9 cellular contexts compared by ENCODE assay signal in genomic region chr6:13428528-13429405, GRCh38. TPM values are rescaled to one million over a fixed set of nuclear protein-coding genes. Genes with fewer than 3 reads are reported as not detected.
DNase-seq lines count a peak whose midpoint lies in the region; ATAC-seq, FAIRE-seq and TF ChIP-seq lines count a peak whose summit lies in the region.
"Had no signal": no experiment of that assay in that cellular context is flagged by ENCODE, and none has a peak within 500 bp of the region (broad histone marks: within the 10 kb centered on the region; RNA-seq: fewer than 3 reads in every experiment).

No MANE protein-coding gene starts in this region.

- no peaks in the 10 kb centered on the region for H3K27me3 ChIP-seq in endothelial cell of umbilical vein (ENCODE audit: control insufficient read depth in 2 of 2, insufficient read depth in 2 of 2, low read length in 2 of 2)
- no peaks in the 10 kb centered on the region for H3K27me3 ChIP-seq in psoas muscle (ENCODE audit: insufficient read depth in 3 of 3, low read length in 2 of 3)

- no peaks in the 10 kb centered on the region for H3K9me1 ChIP-seq in endothelial cell of umbilical vein (replicated peaks; ENCODE audit: control insufficient read depth, extremely low read depth, insufficient read depth, low read length)

- H3K36me3 ChIP-seq in endothelial cell of umbilical vein (ENCODE audit: control insufficient read depth in 2 of 2, extremely low read depth in 1 of 2, insufficient read depth in 2 of 2, low read length in 2 of 2) (no peaks in the 10 kb centered on the region), psoas muscle (ENCODE audit: insufficient read depth in 1 of 2, low read depth in 1 of 2) (no peaks in the 10 kb centered on the region)

- H4K20me1 ChIP-seq in endothelial cell of umbilical vein (replicated peaks; ENCODE audit: control insufficient read depth, extremely low read depth, insufficient read depth, low read length) = no peaks in the 10 kb centered on the region

- H3K4me3 ChIP-seq in endothelial cell of umbilical vein (replicated peaks in 1 of 3; ENCODE audit: insufficient read depth in 1 of 3, low read depth in 1 of 3, low read length in 3 of 3) (no peak overlapping the region), psoas muscle (no peak overlapping the region)

- peak overlapping the region; percentile 7 for H3K4me2 ChIP-seq in endothelial cell of umbilical vein (ENCODE audit: insufficient read depth, low read length)

- no peak for TF ChIP-seq POLR2A in endothelial cell of umbilical vein (IDR thresholded peaks at IDR 0.05; ENCODE audit: low read depth, low read length)

- H3K9me3 ChIP-seq in endothelial cell of umbilical vein (replicated peaks; ENCODE audit: control insufficient read depth, insufficient read depth, low read length) = no peaks in the 10 kb centered on the region
- H3K9me3 ChIP-seq in psoas muscle = no peaks in the 10 kb centered on the region

- WGBS in psoas muscle, 3 donors = 86 to 92% (median 87%) methylated on average over 14 of the region's 14 CpGs

- POLR2A ChIA-PET in endothelial cell of umbilical vein (lab: Charles Lee) = no interaction called here

- ATAC-seq in GM19452 (IDR thresholded peaks at IDR 0.05; ENCODE audit: unreplicated experiment) = peak; percentile 18
- peak; percentile 22 for ATAC-seq in HG03378 (IDR thresholded peaks at IDR 0.05; ENCODE audit: unreplicated experiment)
- ATAC-seq in psoas muscle = no peak

- intact Hi-C loops in endothelial cell of umbilical vein (cut with micrococcal nuclease) = no loop called here
- intact Hi-C loops in psoas muscle (cut with DNase I) = loop anchor here in 1 of 2 donors (5.0 kb wide), 1 partner anchor 54 kb away; no protein-coding TSS in a partner anchor

- peak overlapping the region; percentile 28 for H2AFZ ChIP-seq in endothelial cell of umbilical vein (ENCODE audit: low read depth, low read length)

- no peak for FAIRE-seq in endothelial cell of umbilical vein (lab: Jason Lieb, UNC)

- no peaks in the 10 kb centered on the region for H3K79me2 ChIP-seq in endothelial cell of umbilical vein (ENCODE audit: control insufficient read depth, insufficient read depth, low read length)

- no TSS peak for BruUV-seq in endothelial cell of umbilical vein (replicated peaks; lab: Mats Ljungman, UMichigan)

- CTCF ChIA-PET in endothelial cell of umbilical vein (lab: Charles Lee) = interaction anchor here (0.7 to 1.3 kb wide), 5 partner anchors 11 to 146 kb away, joined by 3 to 4 read pairs (median 3); partner anchors contain the start of gene SIRT5

- TF ChIP-seq CTCF in GM10266 (IDR thresholded peaks at IDR 0.05; ENCODE audit: control insufficient read depth, insufficient read depth, low read depth, missing control alignments) (peak; percentile 55), endothelial cell of umbilical vein (IDR thresholded peaks at IDR 0.05; ENCODE audit: extremely low read depth in 1 of 2, insufficient read depth in 1 of 2, low read depth in 1 of 2, low read length in 2 of 2) (no peak), psoas muscle (IDR thresholded peaks at IDR 0.05) (no peak)

- H3K27ac ChIP-seq in endothelial cell of umbilical vein (ENCODE audit: insufficient read depth, low read depth, low read length) = no peak overlapping the region
- H3K27ac ChIP-seq in psoas muscle = no peak overlapping the region

- H3K9ac ChIP-seq in endothelial cell of umbilical vein (replicated peaks; ENCODE audit: extremely low read depth, insufficient read depth, low read length) = no peak overlapping the region

- peaks cover 12% of the 10 kb centered on the region for H3K4me1 ChIP-seq in endothelial cell of umbilical vein (ENCODE audit: control insufficient read depth, extremely low read depth, insufficient read depth, low read length)
- peaks cover 53% of the 10 kb centered on the region for H3K4me1 ChIP-seq in psoas muscle

- DNase-seq in GM10266 (ENCODE audit: extremely low spot score) (peak; percentile 32), endothelial cell of umbilical vein (ENCODE audit: low read depth, low spot score) (no peak), NCI-H187 treated with DMSO at 0.1 percent for 48 hours (lab: John Stamatoyannopoulos, UW) (no peak), DMS153 (lab: John Stamatoyannopoulos, UW) (no peak), psoas muscle (no peak), AG08396 (ENCODE audit: low spot score) (no peak)
- DNase-seq: IMR-90 had no signal

- dilution Hi-C loops in endothelial cell of umbilical vein (cut with MboI; ENCODE audit: extremely low pct_ligation_motif_present, low sequenced_read_pairs) = no loop called here

TF ChIP-seq in endothelial cell of umbilical vein, 7 proteins besides CTCF, POLR2A, EP300 and RAD21:
- TF ChIP-seq FOS (IDR thresholded peaks at IDR 0.05; ENCODE audit: borderline replicate concordance, insufficient read depth, low read length) (no peak), POLR2AphosphoS5 (IDR thresholded peaks at IDR 0.05; ENCODE audit: insufficient read depth, low read depth, low read length) (no peak), MAX (IDR thresholded peaks at IDR 0.05; ENCODE audit: insufficient read depth, insufficient read length) (no peak), EZH2 (IDR thresholded peaks at IDR 0.05; ENCODE audit: borderline replicate concordance, low read depth, low read length, severe bottlenecking) (no peak), JUN (IDR thresholded peaks at IDR 0.05; ENCODE audit: borderline replicate concordance, insufficient read depth, insufficient read length, low read depth) (no peak), GATA2 (IDR thresholded peaks at IDR 0.05; ENCODE audit: insufficient read depth, insufficient read length, low read depth, low read length) (no peak), MYC (IDR thresholded peaks at IDR 0.05; ENCODE audit: low read depth, low read length) (no peak)

RNA-seq across cellular contexts. Expression of gene GFOD1, which starts 58.6 kb away (rescaled TPM):
- 24.1 and 26.3 TPM in 2 replicates for total RNA-seq in endothelial cell of umbilical vein
- polyA plus RNA-seq in endothelial cell of umbilical vein = 10.8 and 12.1 TPM in 2 replicates
- 9.3 and 11.7 TPM in 2 replicates for polyA plus RNA-seq in endothelial cell of umbilical vein (2011; cell fraction: cytosol; rRNA removed)
- polyA plus RNA-seq in endothelial cell of umbilical vein (2011; cell fraction: nucleus; rRNA removed) = 22.4 and 23.3 TPM in 2 replicates
- polyA plus RNA-seq in endothelial cell of umbilical vein (2012) = 3.4 and 4.5 TPM in 2 replicates
- 39.3 and 39.6 TPM in 2 replicates for polyA minus RNA-seq in endothelial cell of umbilical vein
- polyA minus RNA-seq in endothelial cell of umbilical vein (2011; cell fraction: cytosol; rRNA and poly(A)+ RNA removed) = 8.0 TPM
- polyA minus RNA-seq in endothelial cell of umbilical vein (2011; cell fraction: nucleus; rRNA and poly(A)+ RNA removed) = 47.0 and 49.5 TPM in 2 replicates
- total RNA-seq in psoas muscle = 10 to 100 TPM; 16.7 to 34.2 (median 23.9) TPM
- 10 to 100 TPM in 1 of 3 donors, 1 to 10 TPM in 2; 5.9 to 12.0 (median 8.3) TPM for polyA plus RNA-seq in psoas muscle

Comparison
In these comparisons a context has a peak if more than half of its experiments do, and no peak if none do; other contexts are left out.
1. ATAC-seq: peak in GM19452 (single experiment) and HG03378 (single experiment); none in psoas muscle (0 of 4).